Comparison of ENCODE assay signal across 1 cellular context in the genomic region with DNA sequence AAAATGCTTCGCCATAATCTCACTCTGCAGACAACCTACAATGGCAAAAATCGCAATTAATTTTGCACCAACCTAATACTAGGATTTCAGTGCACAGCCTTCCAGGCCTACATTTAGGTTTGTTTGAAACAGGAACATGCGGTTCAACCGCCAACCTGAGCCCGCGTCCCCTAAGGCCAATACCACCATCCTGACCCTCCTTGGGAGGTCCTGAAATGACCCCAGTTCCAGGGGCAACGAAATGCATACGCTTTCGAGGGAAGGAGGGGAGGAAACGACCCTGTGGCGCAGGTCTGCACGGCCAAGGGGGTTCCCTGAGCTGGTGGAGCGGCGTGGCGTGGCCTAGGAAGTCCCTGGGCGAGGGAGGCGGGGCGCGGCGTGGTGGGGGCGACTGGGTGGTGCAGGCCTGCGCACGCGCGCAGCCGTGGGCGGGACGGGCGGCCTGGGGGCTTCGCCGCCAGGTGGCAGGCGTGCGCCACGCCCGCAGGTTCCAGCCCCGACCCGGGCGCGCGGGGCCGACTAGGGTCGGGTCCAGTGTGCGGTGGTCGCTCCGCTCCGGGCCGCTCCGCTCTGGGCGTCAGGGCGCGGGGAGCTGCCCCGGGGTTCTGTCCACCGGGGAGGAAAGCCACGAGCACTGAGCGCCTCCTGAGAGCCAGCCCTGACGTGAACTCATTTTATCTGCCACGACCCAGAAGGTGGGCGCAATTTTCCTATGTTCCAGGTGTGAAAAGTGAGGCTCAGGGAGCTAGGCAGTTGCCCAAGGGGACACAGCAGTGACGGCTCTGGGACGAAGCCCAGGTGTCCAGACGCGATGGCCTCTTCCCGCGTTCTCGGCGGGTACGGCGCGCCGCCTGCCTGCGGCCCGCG.
TF ChIP-seq lines count a peak whose summit lies in the region.

No MANE protein-coding gene starts in this region.

TF ChIP-seq in HEK293, 187 proteins besides CTCF, POLR2A, EP300 and RAD21 (continued from another document):
- TF ChIP-seq, protein P1, sequence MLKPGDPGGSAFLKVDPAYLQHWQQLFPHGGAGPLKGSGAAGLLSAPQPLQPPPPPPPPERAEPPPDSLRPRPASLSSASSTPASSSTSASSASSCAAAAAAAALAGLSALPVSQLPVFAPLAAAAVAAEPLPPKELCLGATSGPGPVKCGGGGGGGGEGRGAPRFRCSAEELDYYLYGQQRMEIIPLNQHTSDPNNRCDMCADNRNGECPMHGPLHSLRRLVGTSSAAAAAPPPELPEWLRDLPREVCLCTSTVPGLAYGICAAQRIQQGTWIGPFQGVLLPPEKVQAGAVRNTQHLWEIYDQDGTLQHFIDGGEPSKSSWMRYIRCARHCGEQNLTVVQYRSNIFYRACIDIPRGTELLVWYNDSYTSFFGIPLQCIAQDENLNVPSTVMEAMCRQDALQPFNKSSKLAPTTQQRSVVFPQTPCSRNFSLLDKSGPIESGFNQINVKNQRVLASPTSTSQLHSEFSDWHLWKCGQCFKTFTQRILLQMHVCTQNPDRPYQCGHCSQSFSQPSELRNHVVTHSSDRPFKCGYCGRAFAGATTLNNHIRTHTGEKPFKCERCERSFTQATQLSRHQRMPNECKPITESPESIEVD (tag by site-specific recombination; IDR thresholded peaks at IDR 0.05): no peak
- TF ChIP-seq ZBTB1 (tag by site-specific recombination; IDR thresholded peaks at IDR 0.05) (no peak), ZBTB17 (tag by site-specific recombination; IDR thresholded peaks at IDR 0.05) (no peak), ZNF223 (tag by site-specific recombination; IDR thresholded peaks at IDR 0.05) (no peak), ZNF670 (tag by site-specific recombination; IDR thresholded peaks at IDR 0.05; ENCODE audit: low read depth) (no peak), ZNF560 (tag by site-specific recombination; IDR thresholded peaks at IDR 0.05; ENCODE audit: borderline replicate concordance) (no peak), KLF9 (tag by site-specific recombination; IDR thresholded peaks at IDR 0.05; ENCODE audit: low read depth) (peak; percentile 56; the same call in 1 of the 2 replicates), EGR2 (tag by site-specific recombination; IDR thresholded peaks at IDR 0.05; ENCODE audit: low read depth) (peak; percentile 30; the same call in 1 of the 2 replicates), ZNF391 (tag by site-specific recombination; IDR thresholded peaks at IDR 0.05; ENCODE audit: borderline replicate concordance, low read depth) (no peak), ZNF146 (tag by site-specific recombination; IDR thresholded peaks at IDR 0.05) (no peak), ZNF112 (tag by site-specific recombination; IDR thresholded peaks at IDR 0.05) (no peak), ZNF624 (tag by site-specific recombination; IDR thresholded peaks at IDR 0.05) (no peak), ZNF600 (tag by site-specific recombination; IDR thresholded peaks at IDR 0.05) (no peak), ZNF248 (tag by site-specific recombination; IDR thresholded peaks at IDR 0.05) (no peak), ZNF311 (tag by site-specific recombination; IDR thresholded peaks at IDR 0.05; ENCODE audit: borderline replicate concordance) (no peak), ZNF548 (tag by site-specific recombination; IDR thresholded peaks at IDR 0.05) (no peak), ZNF19 (tag by site-specific recombination; IDR thresholded peaks at IDR 0.05; ENCODE audit: low read depth) (no peak), KLF1 (tag by site-specific recombination; IDR thresholded peaks at IDR 0.05) (no peak), SP3 (tag by site-specific recombination; IDR thresholded peaks at IDR 0.05) (no peak), MYNN (tag by site-specific recombination; IDR thresholded peaks at IDR 0.05; ENCODE audit: borderline replicate concordance) (no peak), ZNF10 (tag by site-specific recombination; IDR thresholded peaks at IDR 0.05) (no peak), ZSCAN30 (tag by site-specific recombination; IDR thresholded peaks at IDR 0.05) (peak; percentile 15; the same call in 1 of the 2 replicates), ZNF501 (tag by site-specific recombination; IDR thresholded peaks at IDR 0.05) (no peak; the same call in none of the 2 replicates), ZNF529 (tag by site-specific recombination; IDR thresholded peaks at IDR 0.05; ENCODE audit: insufficient replicate concordance) (no peak), OSR2 (tag by site-specific recombination; IDR thresholded peaks at IDR 0.05) (no peak), ZNF777 (tag by site-specific recombination; IDR thresholded peaks at IDR 0.05; ENCODE audit: borderline replicate concordance) (no peak), ZNF555 (tag by site-specific recombination; conservative IDR thresholded peaks at IDR 0.05) (no peak), ZBTB48 (tag by site-specific recombination; IDR thresholded peaks at IDR 0.05) (peak; percentile 88), ZNF747 (tag by site-specific recombination; IDR thresholded peaks at IDR 0.05) (no peak), ZNF2 (tag by site-specific recombination; IDR thresholded peaks at IDR 0.05) (no peak; the same call in 1 of the 2 replicates), ZFHX2 (tag by site-specific recombination; conservative IDR thresholded peaks at IDR 0.05) (peak; percentile 56)
- TF ChIP-seq, protein P2, sequence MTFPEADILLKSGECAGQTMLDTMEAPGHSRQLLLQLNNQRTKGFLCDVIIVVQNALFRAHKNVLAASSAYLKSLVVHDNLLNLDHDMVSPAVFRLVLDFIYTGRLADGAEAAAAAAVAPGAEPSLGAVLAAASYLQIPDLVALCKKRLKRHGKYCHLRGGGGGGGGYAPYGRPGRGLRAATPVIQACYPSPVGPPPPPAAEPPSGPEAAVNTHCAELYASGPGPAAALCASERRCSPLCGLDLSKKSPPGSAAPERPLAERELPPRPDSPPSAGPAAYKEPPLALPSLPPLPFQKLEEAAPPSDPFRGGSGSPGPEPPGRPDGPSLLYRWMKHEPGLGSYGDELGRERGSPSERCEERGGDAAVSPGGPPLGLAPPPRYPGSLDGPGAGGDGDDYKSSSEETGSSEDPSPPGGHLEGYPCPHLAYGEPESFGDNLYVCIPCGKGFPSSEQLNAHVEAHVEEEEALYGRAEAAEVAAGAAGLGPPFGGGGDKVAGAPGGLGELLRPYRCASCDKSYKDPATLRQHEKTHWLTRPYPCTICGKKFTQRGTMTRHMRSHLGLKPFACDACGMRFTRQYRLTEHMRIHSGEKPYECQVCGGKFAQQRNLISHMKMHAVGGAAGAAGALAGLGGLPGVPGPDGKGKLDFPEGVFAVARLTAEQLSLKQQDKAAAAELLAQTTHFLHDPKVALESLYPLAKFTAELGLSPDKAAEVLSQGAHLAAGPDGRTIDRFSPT (tag by site-specific recombination; IDR thresholded peaks at IDR 0.05): no peak
- TF ChIP-seq, protein P3, sequence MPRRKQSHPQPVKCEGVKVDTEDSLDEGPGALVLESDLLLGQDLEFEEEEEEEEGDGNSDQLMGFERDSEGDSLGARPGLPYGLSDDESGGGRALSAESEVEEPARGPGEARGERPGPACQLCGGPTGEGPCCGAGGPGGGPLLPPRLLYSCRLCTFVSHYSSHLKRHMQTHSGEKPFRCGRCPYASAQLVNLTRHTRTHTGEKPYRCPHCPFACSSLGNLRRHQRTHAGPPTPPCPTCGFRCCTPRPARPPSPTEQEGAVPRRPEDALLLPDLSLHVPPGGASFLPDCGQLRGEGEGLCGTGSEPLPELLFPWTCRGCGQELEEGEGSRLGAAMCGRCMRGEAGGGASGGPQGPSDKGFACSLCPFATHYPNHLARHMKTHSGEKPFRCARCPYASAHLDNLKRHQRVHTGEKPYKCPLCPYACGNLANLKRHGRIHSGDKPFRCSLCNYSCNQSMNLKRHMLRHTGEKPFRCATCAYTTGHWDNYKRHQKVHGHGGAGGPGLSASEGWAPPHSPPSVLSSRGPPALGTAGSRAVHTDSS (tag by site-specific recombination; IDR thresholded peaks at IDR 0.05): no peak
- TF ChIP-seq, protein P4, sequence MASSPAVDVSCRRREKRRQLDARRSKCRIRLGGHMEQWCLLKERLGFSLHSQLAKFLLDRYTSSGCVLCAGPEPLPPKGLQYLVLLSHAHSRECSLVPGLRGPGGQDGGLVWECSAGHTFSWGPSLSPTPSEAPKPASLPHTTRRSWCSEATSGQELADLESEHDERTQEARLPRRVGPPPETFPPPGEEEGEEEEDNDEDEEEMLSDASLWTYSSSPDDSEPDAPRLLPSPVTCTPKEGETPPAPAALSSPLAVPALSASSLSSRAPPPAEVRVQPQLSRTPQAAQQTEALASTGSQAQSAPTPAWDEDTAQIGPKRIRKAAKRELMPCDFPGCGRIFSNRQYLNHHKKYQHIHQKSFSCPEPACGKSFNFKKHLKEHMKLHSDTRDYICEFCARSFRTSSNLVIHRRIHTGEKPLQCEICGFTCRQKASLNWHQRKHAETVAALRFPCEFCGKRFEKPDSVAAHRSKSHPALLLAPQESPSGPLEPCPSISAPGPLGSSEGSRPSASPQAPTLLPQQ (tag by site-specific recombination; IDR thresholded peaks at IDR 0.05): no peak; the same call in 1 of the 2 replicates
- TF ChIP-seq, protein P5, sequence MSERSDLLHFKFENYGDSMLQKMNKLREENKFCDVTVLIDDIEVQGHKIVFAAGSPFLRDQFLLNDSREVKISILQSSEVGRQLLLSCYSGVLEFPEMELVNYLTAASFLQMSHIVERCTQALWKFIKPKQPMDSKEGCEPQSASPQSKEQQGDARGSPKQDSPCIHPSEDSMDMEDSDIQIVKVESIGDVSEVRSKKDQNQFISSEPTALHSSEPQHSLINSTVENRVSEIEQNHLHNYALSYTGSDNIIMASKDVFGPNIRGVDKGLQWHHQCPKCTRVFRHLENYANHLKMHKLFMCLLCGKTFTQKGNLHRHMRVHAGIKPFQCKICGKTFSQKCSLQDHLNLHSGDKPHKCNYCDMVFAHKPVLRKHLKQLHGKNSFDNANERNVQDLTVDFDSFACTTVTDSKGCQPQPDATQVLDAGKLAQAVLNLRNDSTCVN (tag by site-specific recombination; optimal IDR thresholded peaks at IDR 0.05): peak; percentile 89
- TF ChIP-seq, protein P6, sequence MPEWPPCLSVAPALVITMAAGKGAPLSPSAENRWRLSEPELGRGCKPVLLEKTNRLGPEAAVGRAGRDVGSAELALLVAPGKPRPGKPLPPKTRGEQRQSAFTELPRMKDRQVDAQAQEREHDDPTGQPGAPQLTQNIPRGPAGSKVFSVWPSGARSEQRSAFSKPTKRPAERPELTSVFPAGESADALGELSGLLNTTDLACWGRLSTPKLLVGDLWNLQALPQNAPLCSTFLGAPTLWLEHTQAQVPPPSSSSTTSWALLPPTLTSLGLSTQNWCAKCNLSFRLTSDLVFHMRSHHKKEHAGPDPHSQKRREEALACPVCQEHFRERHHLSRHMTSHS (tag by site-specific recombination; IDR thresholded peaks at IDR 0.05): no peak
- TF ChIP-seq, protein P7, sequence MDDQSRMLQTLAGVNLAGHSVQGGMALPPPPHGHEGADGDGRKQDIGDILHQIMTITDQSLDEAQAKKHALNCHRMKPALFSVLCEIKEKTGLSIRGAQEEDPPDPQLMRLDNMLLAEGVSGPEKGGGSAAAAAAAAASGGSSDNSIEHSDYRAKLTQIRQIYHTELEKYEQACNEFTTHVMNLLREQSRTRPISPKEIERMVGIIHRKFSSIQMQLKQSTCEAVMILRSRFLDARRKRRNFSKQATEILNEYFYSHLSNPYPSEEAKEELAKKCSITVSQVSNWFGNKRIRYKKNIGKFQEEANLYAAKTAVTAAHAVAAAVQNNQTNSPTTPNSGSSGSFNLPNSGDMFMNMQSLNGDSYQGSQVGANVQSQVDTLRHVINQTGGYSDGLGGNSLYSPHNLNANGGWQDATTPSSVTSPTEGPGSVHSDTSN (CRISPR knock-in tag; IDR thresholded peaks at IDR 0.05): peak; percentile 74; the same call in 1 of the 2 replicates
